Comparison of ENCODE assay signal across 11 cellular contexts in genomic region chr15:57133127-57133968, GRCh38.
A peak's percentile ranks its signal among the peaks of the same experiment; 100 is the strongest.
DNase-seq lines count a peak whose midpoint lies in the region; ATAC-seq lines count a peak whose summit lies in the region.
"Had no signal": no experiment of that assay in that cellular context is flagged by ENCODE, and none has a peak within 500 bp of the region (broad histone marks: within the 10 kb centered on the region; RNA-seq: fewer than 3 reads in every experiment).

No MANE protein-coding gene starts in this region.

- DNase-seq in activated T-cell treated with anti-CD3 and anti-CD28 coated beads, Interleukin-2, amount 50 U/mL, for 4 hours, result no peak
- DNase-seq in activated T-cell treated with anti-CD3 and anti-CD28 coated beads, Interleukin-2, amount 50 U/mL, for 1 hour, result no peak
- DNase-seq in NCI-H69 (lab: John Stamatoyannopoulos, UW) (peak; percentile 98), HCEC 1CT (no peak), MG63 (no peak)
- DNase-seq in stimulated activated naive CD8-positive, alpha-beta T cell treated with anti-CD3 and anti-CD28 coated beads, Interleukin-15, Interleukin-2, amounts not matched to agents 100 U/mL and 50 U/mL, for 24 hours, result no peak
- DNase-seq: Peyer's patch had no signal

- H3K27me3 ChIP-seq in endocrine pancreas (ENCODE audit: control insufficient read depth, insufficient read depth, low read length) (no peaks in the 10 kb centered on the region), MG63 (no peaks in the 10 kb centered on the region)
- H3K27me3 ChIP-seq: Peyer's patch, suprapubic skin had no signal

- no peaks in the 10 kb centered on the region for H3K27me3 Mint-ChIP-seq in activated T-cell treated with anti-CD3 and anti-CD28 coated beads, Interleukin-2, amount 50 U/mL, for 4 hours (ENCODE audit: low read depth)
- H3K27me3 Mint-ChIP-seq: CD8-positive, alpha-beta memory T cell had no signal

- H3K9me3 ChIP-seq in endocrine pancreas (ENCODE audit: control insufficient read depth, low read length), result no peaks in the 10 kb centered on the region
- no peaks in the 10 kb centered on the region for H3K9me3 ChIP-seq in MG63
- H3K9me3 ChIP-seq: Peyer's patch, suprapubic skin had no signal

- peaks cover 18% of the 10 kb centered on the region for H3K36me3 Mint-ChIP-seq in activated T-cell treated with anti-CD3 and anti-CD28 coated beads, Interleukin-2, amount 50 U/mL, for 4 hours (ENCODE audit: insufficient read depth)

- H3K4me3 Mint-ChIP-seq in activated T-cell treated with anti-CD3 and anti-CD28 coated beads, Interleukin-2, amount 50 U/mL, for 4 hours, result no peak overlapping the region

- H3K36me3 ChIP-seq in endocrine pancreas (ENCODE audit: control insufficient read depth, insufficient read depth, low read length) (no peaks in the 10 kb centered on the region), MG63 (no peaks in the 10 kb centered on the region; the same call in 1 of the 2 replicates)
- H3K36me3 ChIP-seq: Peyer's patch, suprapubic skin had no signal

- H3K4me3 ChIP-seq in endocrine pancreas (ENCODE audit: control insufficient read depth, insufficient read depth, low read length), result peak overlapping the region; percentile 87
- no peak overlapping the region for H3K4me3 ChIP-seq in MG63
- H3K4me3 ChIP-seq: Peyer's patch, suprapubic skin had no signal

- peak; percentile 88 to 92 for ATAC-seq in activated T-cell treated with anti-CD3 and anti-CD28 coated beads, Interleukin-2, amount 50 U/mL, for 4 hours
- ATAC-seq in stimulated activated naive CD8-positive, alpha-beta T cell treated with anti-CD3 and anti-CD28 coated beads, Interleukin-15, Interleukin-2, amounts not matched to agents 100 U/mL and 50 U/mL, for 24 hours, result peak; percentile 52
- no peak for ATAC-seq in HG03039 (IDR thresholded peaks at IDR 0.05; ENCODE audit: unreplicated experiment)

- H3K9ac ChIP-seq in endocrine pancreas (ENCODE audit: control insufficient read depth, insufficient read depth, low read length), result no peak overlapping the region

- peaks cover 31% of the 10 kb centered on the region for H3K4me1 ChIP-seq in endocrine pancreas (ENCODE audit: control insufficient read depth, insufficient read depth, low read length)
- H3K4me1 ChIP-seq: Peyer's patch had no signal

- H3K4me1 Mint-ChIP-seq in activated T-cell treated with anti-CD3 and anti-CD28 coated beads, Interleukin-2, amount 50 U/mL, for 4 hours (ENCODE audit: low read depth), result peaks cover 43% of the 10 kb centered on the region

- H3K9me3 Mint-ChIP-seq in activated T-cell treated with anti-CD3 and anti-CD28 coated beads, Interleukin-2, amount 50 U/mL, for 4 hours, result no peaks in the 10 kb centered on the region
- H3K9me3 Mint-ChIP-seq: CD8-positive, alpha-beta memory T cell had no signal
